9 cellular contexts compared by ENCODE assay signal in the genomic region with DNA sequence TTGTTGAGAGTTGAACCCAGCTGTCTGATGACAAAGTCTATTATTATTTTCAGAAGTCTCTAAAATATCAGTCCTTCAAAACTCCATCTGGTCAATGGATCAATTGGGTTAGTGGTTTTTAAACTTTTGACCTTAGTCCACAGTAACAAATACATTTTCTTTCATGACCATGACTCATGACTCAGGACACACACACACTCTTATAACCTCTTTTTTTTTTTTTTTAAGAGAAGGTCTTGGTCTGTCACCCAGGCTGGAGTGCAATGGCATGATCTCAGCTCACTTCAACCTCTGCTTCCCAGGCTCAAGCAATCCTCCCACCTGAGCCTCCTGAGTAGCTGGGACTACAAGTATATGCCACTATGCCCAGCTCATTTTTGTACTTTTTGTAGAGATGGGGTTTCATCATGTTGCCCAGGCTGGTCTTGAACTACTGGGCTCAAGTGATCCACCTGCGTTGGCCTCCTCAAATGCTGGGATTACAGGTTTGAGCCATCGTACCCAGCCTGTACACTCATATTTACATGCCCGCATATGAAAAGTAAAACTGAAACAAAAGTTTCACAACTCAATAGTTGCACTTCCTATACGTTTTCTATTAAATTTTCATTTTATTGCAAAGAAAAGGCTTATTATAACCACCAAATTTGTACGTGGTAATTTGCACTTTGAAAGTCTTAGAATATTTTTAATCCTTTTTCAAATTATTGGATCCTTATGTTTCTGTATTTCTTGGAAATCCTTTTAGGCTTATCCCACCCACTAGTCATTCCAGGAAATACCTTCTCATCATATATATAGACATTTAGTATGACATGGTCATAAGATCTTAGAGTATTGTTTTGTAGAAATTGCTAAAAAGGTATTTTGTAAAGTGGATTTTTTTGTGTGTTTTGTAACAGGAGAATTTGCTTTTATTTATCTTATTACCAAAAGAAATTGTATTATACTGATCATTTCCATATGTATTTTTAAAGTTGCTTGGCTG.
DNase-seq lines count a peak whose midpoint lies in the region; ATAC-seq lines count a peak whose summit lies in the region.
"Had no signal": no experiment of that assay in that cellular context is flagged by ENCODE, and none has a peak within 500 bp of the region (broad histone marks: within the 10 kb centered on the region; RNA-seq: fewer than 3 reads in every experiment).

No MANE protein-coding gene starts in this region.

- DNase-seq in CD1c-positive myeloid dendritic cell (ENCODE audit: extremely low spot score) (peak; percentile 71), NCI-H187 treated with DMSO at 0.1 percent for 48 hours (lab: John Stamatoyannopoulos, UW) (no peak), DMS114 treated with DMSO at 0.1 percent for 48 hours (lab: John Stamatoyannopoulos, UW; ENCODE audit: unreplicated experiment) (no peak), A172 (ENCODE audit: low spot score) (no peak), NCI-H1436 treated with DMSO at 0.1 percent for 48 hours (lab: John Stamatoyannopoulos, UW) (no peak)
- DNase-seq in activated CD8-positive, alpha-beta T cell treated with anti-CD3 and anti-CD28 coated beads, Interleukin-2, amount 10 ng/mL, durations not matched to agents 7 days and 5 days = peak; percentile 29
- DNase-seq: NCI-H510A had no signal

- peak overlapping the region; percentile 85 for H3K27ac Mint-ChIP-seq in activated CD8-positive, alpha-beta T cell treated with anti-CD3 and anti-CD28 coated beads, Interleukin-2, amount 10 ng/mL, durations not matched to agents 7 days and 5 days

- peak; percentile 74 for ATAC-seq in GM19328 (IDR thresholded peaks at IDR 0.05; ENCODE audit: unreplicated experiment)
- ATAC-seq in HG03108 (IDR thresholded peaks at IDR 0.05; ENCODE audit: unreplicated experiment) = peak; percentile 84
- peak; percentile 78 for ATAC-seq in activated CD8-positive, alpha-beta T cell treated with anti-CD3 and anti-CD28 coated beads, Interleukin-2, amount 10 ng/mL, durations not matched to agents 7 days and 5 days

- peak overlapping the region; percentile 57 for H3K4me3 Mint-ChIP-seq in activated CD8-positive, alpha-beta T cell treated with anti-CD3 and anti-CD28 coated beads, Interleukin-2, amount 10 ng/mL, durations not matched to agents 7 days and 5 days

- peaks cover 8% of the 10 kb centered on the region for H3K36me3 Mint-ChIP-seq in activated CD8-positive, alpha-beta T cell treated with anti-CD3 and anti-CD28 coated beads, Interleukin-2, amount 10 ng/mL, durations not matched to agents 7 days and 5 days (ENCODE audit: low read depth)

- CTCF ChIA-PET in activated CD8-positive, alpha-beta T cell treated with anti-CD3 and anti-CD28 coated beads, Interleukin-2, amount 10 ng/mL, durations not matched to agents 7 days and 5 days (lab: Charles Lee) = interaction anchor here (0.9 to 1.0 kb wide), 2 partner anchors 21 to 164 kb away, joined by 3 read pairs; no protein-coding TSS in a partner anchor

- POLR2A ChIA-PET in activated CD8-positive, alpha-beta T cell treated with anti-CD3 and anti-CD28 coated beads, Interleukin-2, amount 10 ng/mL, durations not matched to agents 7 days and 5 days (lab: Charles Lee) = no interaction called here

- peaks cover 15% of the 10 kb centered on the region for H3K4me1 Mint-ChIP-seq in activated CD8-positive, alpha-beta T cell treated with anti-CD3 and anti-CD28 coated beads, Interleukin-2, amount 10 ng/mL, durations not matched to agents 7 days and 5 days (ENCODE audit: low read depth)

- peaks cover 4% of the 10 kb centered on the region for H3K9me3 Mint-ChIP-seq in activated CD8-positive, alpha-beta T cell treated with anti-CD3 and anti-CD28 coated beads, Interleukin-2, amount 10 ng/mL, durations not matched to agents 7 days and 5 days (ENCODE audit: insufficient read depth)

- H3K27me3 Mint-ChIP-seq in activated CD8-positive, alpha-beta T cell treated with anti-CD3 and anti-CD28 coated beads, Interleukin-2, amount 10 ng/mL, durations not matched to agents 7 days and 5 days (ENCODE audit: low read depth) = no peaks in the 10 kb centered on the region

Comparison
In these comparisons a context has a peak if more than half of its experiments do, and no peak if none do; other contexts are left out.
1. DNase-seq: peak in CD1c-positive myeloid dendritic cell (single experiment) and activated CD8-positive, alpha-beta T cell treated with anti-CD3 and anti-CD28 coated beads, Interleukin-2, amount 10 ng/mL, durations not matched to agents 7 days and 5 days (single experiment); none in NCI-H187 treated with DMSO at 0.1 percent for 48 hours (single experiment), DMS114 treated with DMSO at 0.1 percent for 48 hours (single experiment), A172 (single experiment) and NCI-H1436 treated with DMSO at 0.1 percent for 48 hours (single experiment).
2. Peak in every context shown above with its lines, with median percentiles within 50 percentile points of each other: ATAC-seq.